In genomic region chr2:127953128-127953718, GRCh38 we compare ENCODE assay signal across 12 cellular contexts.
DNase-seq lines count a peak whose midpoint lies in the region; ATAC-seq and TF ChIP-seq lines count a peak whose summit lies in the region.
"Had no signal": no experiment of that assay in that cellular context is flagged by ENCODE, and none has a peak within 500 bp of the region (broad histone marks: within the 10 kb centered on the region; RNA-seq: fewer than 3 reads in every experiment).

No MANE protein-coding gene starts in this region.

- H3K14ac ChIP-seq in IMR-90 (replicated peaks; ENCODE audit: low read depth, low read length) = no peak overlapping the region

- H2AFZ ChIP-seq in IMR-90 (replicated peaks; ENCODE audit: low read length, poor library complexity) = peak overlapping the region; percentile 21
- H2AFZ ChIP-seq: neural progenitor cell, PC-9 had no signal

- peaks cover 0 to 18% of the 10 kb centered on the region in 2 experiments; a peak in 3 of 4 replicates for H3K79me1 ChIP-seq in IMR-90 (ENCODE audit: low read depth in 1 of 2, low read length in 2 of 2)

- no peak overlapping the region for H2BK20ac ChIP-seq in IMR-90 (ENCODE audit: low read depth, low read length)

- H3K36me3 ChIP-seq in IMR-90 (ENCODE audit: control insufficient read depth, insufficient read depth, low read length) = peaks cover 28% of the 10 kb centered on the region
- H3K36me3 ChIP-seq in gastrocnemius medialis = peaks cover 0 to 51% of the 10 kb centered on the region in 2 donors

- dilution Hi-C loops in IMR-90 (cut with HindIII; ENCODE audit: low sequenced_read_pairs, unreplicated experiment) = no loop called here

- no peak overlapping the region for H4K91ac ChIP-seq in IMR-90 (ENCODE audit: insufficient read depth, low read depth, low read length)

- POLR2A ChIA-PET in IMR-90 (lab: Charles Lee; ENCODE audit: unreplicated experiment) = no interaction called here

- WGBS in IMR-90 (ENCODE audit: extremely low coverage in 2 of 2, insufficient read length in 1 of 2), 2 experiments = 34% methylated on average over 6 of the region's 6 CpGs; no CpG with 5 or more reads in 1 of the 2 experiments

- no peak overlapping the region for H3K23ac ChIP-seq in IMR-90 (ENCODE audit: low read depth, low read length)

- no peak overlapping the region for H2BK120ac ChIP-seq in IMR-90 (ENCODE audit: low read depth, low read length)

- H3K27me3 ChIP-seq in IMR-90 (ENCODE audit: control insufficient read depth, insufficient read depth, low read length) (no peaks in the 10 kb centered on the region), gastrocnemius medialis (no peaks in the 10 kb centered on the region)
- H3K27me3 ChIP-seq: neural progenitor cell had no signal

- no peaks in the 10 kb centered on the region for H4K20me1 ChIP-seq in IMR-90 (ENCODE audit: insufficient read depth, low read length)

- no peak overlapping the region for H3K9ac ChIP-seq in IMR-90 (ENCODE audit: low read depth, low read length)
- H3K9ac ChIP-seq: neural progenitor cell had no signal

- H2AK9ac ChIP-seq in IMR-90 (replicated peaks; ENCODE audit: low read depth, low read length, poor library complexity) = no peak overlapping the region

- no peak overlapping the region for H3K56ac ChIP-seq in IMR-90 (ENCODE audit: extremely low read depth, insufficient read depth, low read length)

- ATAC-seq in IMR-90 (ENCODE audit: low read depth) (peak; percentile 80), left colon (peak; percentile 95), gastrocnemius medialis (peak in 1 of 2 donors; percentile 79), GM18498 (IDR thresholded peaks at IDR 0.05; ENCODE audit: unreplicated experiment) (no peak)

- H3K4ac ChIP-seq in IMR-90 (ENCODE audit: low read depth, low read length) = no peak overlapping the region

- no peak overlapping the region for H4K8ac ChIP-seq in IMR-90 (ENCODE audit: low read depth in 2 of 2, low read length in 2 of 2)

- no peak overlapping the region for H2AK5ac ChIP-seq in IMR-90 (ENCODE audit: low read depth, low read length)

- TF ChIP-seq CTCF in IMR-90 (conservative IDR thresholded peaks at IDR 0.05; ENCODE audit: low read depth, low read length) (no peak), gastrocnemius medialis (IDR thresholded peaks at IDR 0.05 in 4 of 5, conservative IDR thresholded peaks at IDR 0.05 in 1 of 5) (no peak)

- no peak for TF ChIP-seq RAD21 in IMR-90 (IDR thresholded peaks at IDR 0.05; ENCODE audit: low read length)

- H4K5ac ChIP-seq in IMR-90 (ENCODE audit: low read depth, low read length) = no peak overlapping the region

- H3K27ac ChIP-seq in IMR-90 (ENCODE audit: insufficient read depth, low read length) (no peak overlapping the region), epithelial cell of prostate (peak overlapping the region; percentile 8), gastrocnemius medialis (peak overlapping the region in 3 of 4 donors; percentile 39 to 57 (median 51))
- H3K27ac ChIP-seq: neural progenitor cell, PC-9 had no signal

- no peak for TF ChIP-seq POLR2A in IMR-90 (IDR thresholded peaks at IDR 0.05; ENCODE audit: low read depth, low read length)
- TF ChIP-seq POLR2A in gastrocnemius medialis (IDR thresholded peaks at IDR 0.05) = no peak

- no peak overlapping the region for H2BK5ac ChIP-seq in IMR-90 (ENCODE audit: low read depth, low read length, poor library complexity, severe bottlenecking)

- H3K4me3 ChIP-seq in IMR-90 (ENCODE audit: insufficient read depth, low read depth, low read length) = no peak overlapping the region
- no peak overlapping the region for H3K4me3 ChIP-seq in gastrocnemius medialis
- H3K4me3 ChIP-seq: neural progenitor cell, PC-9 had no signal

- intact Hi-C loops in IMR-90 (cut with micrococcal nuclease) (no loop called here), left colon (cut with DNase I, micrococcal nuclease) (no loop called here), gastrocnemius medialis (cut with DNase I; ENCODE audit: low total_unique reads) (loop anchor here (5.0 kb wide), 1 partner anchor 44 kb away; no protein-coding TSS in a partner anchor)

- BruUV-seq in IMR-90 (replicated peaks; lab: Mats Ljungman, UMichigan) = no TSS peak

- peaks cover 21% of the 10 kb centered on the region; the same call in 1 of the 2 replicates for H3K9me1 ChIP-seq in IMR-90 (ENCODE audit: insufficient read depth, low read length)

- H3K4me1 ChIP-seq in IMR-90 (ENCODE audit: control insufficient read depth, insufficient read depth, low read length) (peaks cover 8% of the 10 kb centered on the region), gastrocnemius medialis (peaks cover 13 to 17% of the 10 kb centered on the region in 2 donors)
- H3K4me1 ChIP-seq: neural progenitor cell had no signal

- in situ Hi-C loops in IMR-90 (cut with MboI; ENCODE audit: low sequenced_read_pairs) (no loop called here), gastrocnemius medialis (cut with MboI; ENCODE audit: low sequenced_read_pairs in 4 of 4) (no loop called here)

- peak; percentile 61 for DNase-seq in IMR-90
- no peak for DNase-seq in epithelial cell of prostate (ENCODE audit: low read depth, low spot score)
- peak; percentile 37 to 58 for DNase-seq in left colon
- DNase-seq in gastrocnemius medialis = peak in 1 of 2 donors; percentile 42
- no peak for DNase-seq in NCI-H1092 treated with DMSO at 0.1 percent for 48 hours (lab: John Stamatoyannopoulos, UW)
- DNase-seq in HK-2 (ENCODE audit: unreplicated experiment) = no peak
- no peak for DNase-seq in mesenteric fat pad (ENCODE audit: low spot score)
- DNase-seq: activated CD4-positive, alpha-beta T cell treated with anti-CD3 and anti-CD28 coated beads for 4 hours; GOT3; PC-9 had no signal

- CTCF ChIA-PET in IMR-90 (lab: Yijun Ruan, JAX) = no interaction called here

- no peak overlapping the region for H2BK15ac ChIP-seq in IMR-90 (ENCODE audit: low read depth, low read length)

- H3K9me3 ChIP-seq in IMR-90 (ENCODE audit: control insufficient read depth, insufficient read depth, low read length) (no peaks in the 10 kb centered on the region), gastrocnemius medialis (no peaks in the 10 kb centered on the region)

- H3K18ac ChIP-seq in IMR-90 (ENCODE audit: low read depth, low read length) = no peak overlapping the region

- no peak overlapping the region; the same call in 1 of the 2 replicates for H3K4me2 ChIP-seq in IMR-90 (ENCODE audit: low read depth, low read length)
- H3K4me2 ChIP-seq: neural progenitor cell, PC-9 had no signal

TF ChIP-seq in IMR-90, 13 proteins besides CTCF, POLR2A, EP300 and RAD21:
- peak; percentile 80 for TF ChIP-seq RFX5 (IDR thresholded peaks at IDR 0.05; ENCODE audit: low read depth, low read length)
- TF ChIP-seq, protein P1, sequence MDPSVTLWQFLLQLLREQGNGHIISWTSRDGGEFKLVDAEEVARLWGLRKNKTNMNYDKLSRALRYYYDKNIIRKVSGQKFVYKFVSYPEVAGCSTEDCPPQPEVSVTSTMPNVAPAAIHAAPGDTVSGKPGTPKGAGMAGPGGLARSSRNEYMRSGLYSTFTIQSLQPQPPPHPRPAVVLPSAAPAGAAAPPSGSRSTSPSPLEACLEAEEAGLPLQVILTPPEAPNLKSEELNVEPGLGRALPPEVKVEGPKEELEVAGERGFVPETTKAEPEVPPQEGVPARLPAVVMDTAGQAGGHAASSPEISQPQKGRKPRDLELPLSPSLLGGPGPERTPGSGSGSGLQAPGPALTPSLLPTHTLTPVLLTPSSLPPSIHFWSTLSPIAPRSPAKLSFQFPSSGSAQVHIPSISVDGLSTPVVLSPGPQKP (IDR thresholded peaks at IDR 0.05; ENCODE audit: borderline replicate concordance, low read depth, low read length) = no peak
- TF ChIP-seq CEBPB (IDR thresholded peaks at IDR 0.05; ENCODE audit: low read depth, low read length) = no peak
- TF ChIP-seq, protein P2, sequence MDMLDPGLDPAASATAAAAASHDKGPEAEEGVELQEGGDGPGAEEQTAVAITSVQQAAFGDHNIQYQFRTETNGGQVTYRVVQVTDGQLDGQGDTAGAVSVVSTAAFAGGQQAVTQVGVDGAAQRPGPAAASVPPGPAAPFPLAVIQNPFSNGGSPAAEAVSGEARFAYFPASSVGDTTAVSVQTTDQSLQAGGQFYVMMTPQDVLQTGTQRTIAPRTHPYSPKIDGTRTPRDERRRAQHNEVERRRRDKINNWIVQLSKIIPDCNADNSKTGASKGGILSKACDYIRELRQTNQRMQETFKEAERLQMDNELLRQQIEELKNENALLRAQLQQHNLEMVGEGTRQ (IDR thresholded peaks at IDR 0.05; ENCODE audit: low read depth, low read length) = no peak
- TF ChIP-seq FOS (IDR thresholded peaks at IDR 0.05; ENCODE audit: low read depth, low read length) = no peak
TF ChIP-seq in IMR-90: peak in this region for 1.

Comparison
In these comparisons a context has a peak if more than half of its experiments do, and no peak if none do; other contexts are left out.
1. DNase-seq: peak in IMR-90 (single experiment) and left colon (2 of 2); none in epithelial cell of prostate (single experiment), NCI-H1092 treated with DMSO at 0.1 percent for 48 hours (single experiment), HK-2 (single experiment) and mesenteric fat pad (single experiment).